ENCODE assay signal across 25 cellular contexts in genomic region chr19:21580818-21581217, GRCh38.
DNase-seq lines count a peak whose midpoint lies in the region; ATAC-seq and TF ChIP-seq lines count a peak whose summit lies in the region.
"Had no signal": no experiment of that assay in that cellular context is flagged by ENCODE, and none has a peak within 500 bp of the region (broad histone marks: within the 10 kb centered on the region; RNA-seq: fewer than 3 reads in every experiment).

No MANE protein-coding gene starts in this region.

- H3K4me3 Mint-ChIP-seq in activated naive CD4-positive, alpha-beta T cell treated with anti-CD3 and anti-CD28 coated beads for 36 hours, result no peak overlapping the region
- no peak overlapping the region for H3K4me3 Mint-ChIP-seq in CD8-positive, alpha-beta T cell
- no peak overlapping the region for H3K4me3 Mint-ChIP-seq in activated CD8-positive, alpha-beta T cell treated with anti-CD3 and anti-CD28 coated beads for 36 hours
- H3K4me3 Mint-ChIP-seq: GM23338, H9, HFFc6 had no signal

- no peaks in the 10 kb centered on the region for H3K9me3 ChIP-seq in CD8-positive, alpha-beta T cell (ENCODE audit: low read length)
- H3K9me3 ChIP-seq in uterus, result no peaks in the 10 kb centered on the region

- H3K27ac ChIP-seq in CD8-positive, alpha-beta T cell (ENCODE audit: low read depth, low read length), result no peak overlapping the region
- no peak overlapping the region for H3K27ac ChIP-seq in uterus
- H3K27ac ChIP-seq: BLaER1, PC-9, SJSA1 had no signal

- intact Hi-C loops in activated naive CD4-positive, alpha-beta T cell treated with anti-CD3 and anti-CD28 coated beads for 36 hours (cut with micrococcal nuclease), result loop anchor here (5.0 kb wide), 1 partner anchor 74 kb away; the partner anchor contains the start of gene ZNF429
- intact Hi-C loops in CD8-positive, alpha-beta T cell (cut with DNase I, micrococcal nuclease), result loop anchor here in 1 of 2 experiments (2.0 to 10.0 kb wide), 3 partner anchors 74 to 254 kb away; partner anchors contain the start of gene ZNF43
- intact Hi-C loops in activated CD8-positive, alpha-beta T cell treated with anti-CD3 and anti-CD28 coated beads for 36 hours (cut with micrococcal nuclease), result no loop called here
- intact Hi-C loops in uterus (cut with DNase I; ENCODE audit: low total_unique reads), result no loop called here

- TF ChIP-seq POLR2A in erythroblast (IDR thresholded peaks at IDR 0.05; ENCODE audit: low read length) (peak; percentile 2), uterus (IDR thresholded peaks at IDR 0.05) (no peak)

- H3K4me3 ChIP-seq in CD8-positive, alpha-beta T cell (ENCODE audit: low read depth, low read length), result no peak overlapping the region
- no peak overlapping the region for H3K4me3 ChIP-seq in uterus
- H3K4me3 ChIP-seq: BLaER1, GM23338, PC-9, SJSA1 had no signal

- peaks cover 3% of the 10 kb centered on the region for H3K36me3 Mint-ChIP-seq in activated naive CD4-positive, alpha-beta T cell treated with anti-CD3 and anti-CD28 coated beads for 36 hours (ENCODE audit: low read depth)
- H3K36me3 Mint-ChIP-seq in activated naive CD4-positive, alpha-beta T cell treated with anti-CD3 and anti-CD28 coated beads, Interleukin-2, amount 50 U/mL, for 72 hours, result peaks cover 0 to 32% of the 10 kb centered on the region in 2 donors
- no peaks in the 10 kb centered on the region for H3K36me3 Mint-ChIP-seq in CD8-positive, alpha-beta T cell
- no peaks in the 10 kb centered on the region for H3K36me3 Mint-ChIP-seq in activated CD8-positive, alpha-beta T cell treated with anti-CD3 and anti-CD28 coated beads for 36 hours (ENCODE audit: low read depth)

- DNase-seq in activated naive CD4-positive, alpha-beta T cell treated with anti-CD3 and anti-CD28 coated beads for 36 hours, result no peak
- no peak for DNase-seq in activated naive CD4-positive, alpha-beta T cell treated with anti-CD3 and anti-CD28 coated beads, Interleukin-2, amount 50 U/mL, for 72 hours (ENCODE audit: low spot score in 2 of 2)
- no peak for DNase-seq in CD8-positive, alpha-beta T cell
- DNase-seq in activated CD8-positive, alpha-beta T cell treated with anti-CD3 and anti-CD28 coated beads for 36 hours, result no peak
- DNase-seq in erythroblast (lab: John Stamatoyannopoulos, UW) (no peak), uterus (no peak), glomerular visceral epithelial cell (ENCODE audit: extremely low spot score) (no peak)
- DNase-seq: CD8-positive, alpha-beta memory T cell; DMS 273 treated with DMSO at 0.1 percent for 48 hours; DMS79; GF-D8; H9; HFFc6; KG1; MM.1S; NCI-H446 treated with DMSO at 0.1 percent for 48 hours; NCI-H526; NCI-H82; NK-92 treated with Interleukin-12 subunit alpha and Interleukin-12 subunit beta, amount 100 ng/mL, for 24 hours; PC-9 had no signal

- no peaks in the 10 kb centered on the region for H3K27me3 Mint-ChIP-seq in activated naive CD4-positive, alpha-beta T cell treated with anti-CD3 and anti-CD28 coated beads for 36 hours (ENCODE audit: low read depth)
- no peaks in the 10 kb centered on the region for H3K27me3 Mint-ChIP-seq in CD8-positive, alpha-beta T cell (ENCODE audit: low read depth)
- peaks cover 1% of the 10 kb centered on the region for H3K27me3 Mint-ChIP-seq in activated CD8-positive, alpha-beta T cell treated with anti-CD3 and anti-CD28 coated beads for 36 hours

- no peak for ATAC-seq in activated naive CD4-positive, alpha-beta T cell treated with anti-CD3 and anti-CD28 coated beads, Interleukin-2, amount 50 U/mL, for 72 hours
- ATAC-seq in CD8-positive, alpha-beta T cell, result no peak
- ATAC-seq in activated CD8-positive, alpha-beta T cell treated with anti-CD3 and anti-CD28 coated beads for 36 hours, result no peak
- ATAC-seq in HG03457 (IDR thresholded peaks at IDR 0.05; ENCODE audit: unreplicated experiment), result no peak
- ATAC-seq: GM23338, Right ventricle myocardium inferior had no signal

- no peaks in the 10 kb centered on the region for H3K36me3 ChIP-seq in CD8-positive, alpha-beta T cell (ENCODE audit: insufficient read depth, low read length)
- no peaks in the 10 kb centered on the region for H3K36me3 ChIP-seq in uterus
- H3K36me3 ChIP-seq: BLaER1, SJSA1 had no signal

- POLR2A ChIA-PET in CD8-positive, alpha-beta T cell (lab: Charles Lee), result interaction anchor here (0.9 to 3.8 kb wide), 8 partner anchors 10 to 255 kb away, joined by 3 to 34 read pairs (median 6); partner anchors contain the start of genes ZNF429, ZNF43, ZNF493 and ZNF708
- POLR2A ChIA-PET in activated CD8-positive, alpha-beta T cell treated with anti-CD3 and anti-CD28 coated beads for 36 hours (lab: Charles Lee), result no interaction called here

- no peaks in the 10 kb centered on the region for H3K27me3 ChIP-seq in CD8-positive, alpha-beta T cell (ENCODE audit: insufficient read depth, low read length)
- no peaks in the 10 kb centered on the region for H3K27me3 ChIP-seq in uterus
- H3K27me3 ChIP-seq: BLaER1, SJSA1 had no signal

- H3K4me1 Mint-ChIP-seq in activated naive CD4-positive, alpha-beta T cell treated with anti-CD3 and anti-CD28 coated beads for 36 hours (ENCODE audit: low read depth), result peaks cover 29% of the 10 kb centered on the region
- H3K4me1 Mint-ChIP-seq in CD8-positive, alpha-beta T cell (ENCODE audit: low read depth), result peaks cover 64% of the 10 kb centered on the region
- H3K4me1 Mint-ChIP-seq in activated CD8-positive, alpha-beta T cell treated with anti-CD3 and anti-CD28 coated beads for 36 hours (ENCODE audit: low read depth), result peaks cover 37% of the 10 kb centered on the region
- H3K4me1 Mint-ChIP-seq: GM23338, H9 had no signal

- CTCF ChIA-PET in activated naive CD4-positive, alpha-beta T cell treated with anti-CD3 and anti-CD28 coated beads for 36 hours (lab: Charles Lee), result interaction anchor here (1.0 to 1.1 kb wide), 2 partner anchors 75 to 117 kb away, joined by 3 read pairs; partner anchors contain the start of gene ZNF429
- CTCF ChIA-PET in CD8-positive, alpha-beta T cell (lab: Charles Lee), result interaction anchor here (0.5 to 2.2 kb wide), 4 partner anchors 11 to 254 kb away, joined by 3 to 12 read pairs (median 6); partner anchors contain the start of gene ZNF429
- CTCF ChIA-PET in activated CD8-positive, alpha-beta T cell treated with anti-CD3 and anti-CD28 coated beads for 36 hours (lab: Charles Lee), result interaction anchor here (0.8 to 1.1 kb wide), 2 partner anchors 20 to 76 kb away, joined by 4 read pairs; partner anchors contain the start of gene ZNF429

- H3K9me3 Mint-ChIP-seq in activated naive CD4-positive, alpha-beta T cell treated with anti-CD3 and anti-CD28 coated beads for 36 hours, result peaks cover 3% of the 10 kb centered on the region
- H3K9me3 Mint-ChIP-seq in activated naive CD4-positive, alpha-beta T cell treated with anti-CD3 and anti-CD28 coated beads, Interleukin-2, amount 50 U/mL, for 72 hours, result peaks cover 8 to 20% of the 10 kb centered on the region in 2 donors
- no peaks in the 10 kb centered on the region for H3K9me3 Mint-ChIP-seq in CD8-positive, alpha-beta T cell
- H3K9me3 Mint-ChIP-seq in activated CD8-positive, alpha-beta T cell treated with anti-CD3 and anti-CD28 coated beads for 36 hours, result peaks cover 8% of the 10 kb centered on the region

- no peak for TF ChIP-seq CTCF in CD8-positive, alpha-beta T cell (IDR thresholded peaks at IDR 0.05)
- no peak for TF ChIP-seq CTCF in activated CD8-positive, alpha-beta T cell treated with anti-CD3 and anti-CD28 coated beads for 36 hours (IDR thresholded peaks at IDR 0.05)
- no peak for TF ChIP-seq CTCF in uterus (IDR thresholded peaks at IDR 0.05)

- H3K27ac Mint-ChIP-seq in activated naive CD4-positive, alpha-beta T cell treated with anti-CD3 and anti-CD28 coated beads for 36 hours, result peak overlapping the region; percentile 72
- peak overlapping the region in 1 of 2 donors; percentile 51 for H3K27ac Mint-ChIP-seq in activated naive CD4-positive, alpha-beta T cell treated with anti-CD3 and anti-CD28 coated beads, Interleukin-2, amount 50 U/mL, for 72 hours
- H3K27ac Mint-ChIP-seq in CD8-positive, alpha-beta T cell, result peak overlapping the region; percentile 80
- peak overlapping the region; percentile 67 for H3K27ac Mint-ChIP-seq in activated CD8-positive, alpha-beta T cell treated with anti-CD3 and anti-CD28 coated beads for 36 hours
- H3K27ac Mint-ChIP-seq: GM23338, H9, HFFc6 had no signal

- peaks cover 41% of the 10 kb centered on the region for H3K4me1 ChIP-seq in CD8-positive, alpha-beta T cell (ENCODE audit: insufficient read depth, low read length)
- H3K4me1 ChIP-seq in uterus, result no peaks in the 10 kb centered on the region
- H3K4me1 ChIP-seq: BLaER1, SJSA1 had no signal
